11 cellular contexts compared by ENCODE assay signal in the genomic region with DNA sequence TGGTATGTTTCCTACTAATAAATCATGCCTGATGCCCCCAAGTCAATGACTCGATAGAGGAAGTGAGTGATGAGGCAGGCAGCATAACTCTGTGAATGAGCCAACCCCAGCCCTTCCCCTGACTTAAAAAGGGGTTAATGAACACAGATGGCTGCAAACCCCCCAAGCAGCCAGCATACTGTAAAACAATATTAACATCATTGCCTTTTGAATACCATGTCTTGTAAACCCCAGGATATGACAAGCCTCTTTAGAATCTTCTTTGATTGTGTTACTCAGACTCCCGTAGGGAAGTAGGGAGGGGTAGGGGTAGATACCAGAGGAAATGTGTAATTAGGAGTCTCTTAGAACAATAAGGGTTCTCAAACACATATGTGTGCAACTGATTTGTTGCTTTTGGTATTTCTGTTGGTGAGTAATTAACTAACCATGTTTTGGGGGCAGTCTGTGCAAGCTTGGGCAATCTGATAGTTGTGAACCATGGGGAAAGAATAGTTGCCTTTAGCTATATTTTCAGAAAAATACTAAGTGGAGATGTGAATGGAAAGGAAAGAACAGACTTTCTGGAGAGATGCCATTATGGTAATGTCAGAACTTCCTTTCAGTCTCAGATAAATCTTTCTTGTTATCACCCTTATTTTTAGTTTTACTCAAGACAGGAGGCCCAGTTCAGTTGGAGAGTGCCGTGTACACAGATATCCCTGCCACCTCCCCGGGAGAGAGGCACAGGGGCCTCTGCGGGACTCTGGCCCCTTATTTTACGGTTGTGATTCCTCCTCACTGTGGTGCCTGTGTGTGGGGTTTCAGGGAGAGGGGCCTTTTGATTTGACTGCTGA.
DNase-seq lines count a peak whose midpoint lies in the region; ATAC-seq and TF ChIP-seq lines count a peak whose summit lies in the region.
"Had no signal": no experiment of that assay in that cellular context is flagged by ENCODE, and none has a peak within 500 bp of the region (broad histone marks: within the 10 kb centered on the region; RNA-seq: fewer than 3 reads in every experiment).

No MANE protein-coding gene starts in this region.

- peak overlapping the region; percentile 67 for H4K8ac ChIP-seq in mesendoderm (ENCODE audit: low read depth, low read length)

- no peak overlapping the region for H3K4me3 Mint-ChIP-seq in Calu3 (ENCODE audit: low read depth, unreplicated experiment)

- CTCF ChIA-PET in Calu3 (lab: Charles Lee): interaction anchor here (0.8 kb wide), 1 partner anchor 10 kb away, joined by 3 read pairs; no protein-coding TSS in a partner anchor

- H3K27me3 Mint-ChIP-seq in Calu3 (ENCODE audit: unreplicated experiment): no peaks in the 10 kb centered on the region

- DNase-seq in NOMO-1 treated with DMSO at 0.1 percent for 48 hours (lab: John Stamatoyannopoulos, UW; ENCODE audit: unreplicated experiment): peak; percentile 71
- peak; percentile 54 for DNase-seq in epidermal melanocyte (ENCODE audit: insufficient read length, low spot score)
- peak; percentile 80 for DNase-seq in mesendoderm
- DNase-seq in posterior vena cava (ENCODE audit: low spot score): no peak
- DNase-seq in Calu3: no peak
- DNase-seq in DMS79 treated with DMSO at 0.1 percent for 48 hours (lab: John Stamatoyannopoulos, UW): no peak
- DNase-seq: NCI-H1048, nucleus accumbens, T-helper 1 cell had no signal

- H3K4me1 Mint-ChIP-seq in Calu3 (ENCODE audit: low read depth, unreplicated experiment): no peaks in the 10 kb centered on the region

- H4K20me1 ChIP-seq in BLaER1 treated with 17β-estradiol and CSF1 and Interleukin-3, amounts not matched to agents 10 nM and 100 nM: no peaks in the 10 kb centered on the region

- H3K4me3 ChIP-seq in BLaER1 treated with 17β-estradiol and CSF1 and Interleukin-3, amounts not matched to agents 10 nM and 100 nM: no peak overlapping the region
- no peak overlapping the region for H3K4me3 ChIP-seq in mesendoderm (ENCODE audit: low read length)

- no CpG with 5 or more reads among the region's 6 CpGs for WGBS in mesendoderm (ENCODE audit: extremely low coverage, insufficient coverage, low lambda C conversion rate)

- peak overlapping the region; percentile 89 for H2BK15ac ChIP-seq in mesendoderm (replicated peaks; ENCODE audit: low read depth)

- peak overlapping the region; percentile 85 for H3K18ac ChIP-seq in mesendoderm (ENCODE audit: low read length)

- intact Hi-C loops in posterior vena cava (cut with DNase I): no loop called here
- intact Hi-C loops in Calu3 (cut with micrococcal nuclease; ENCODE audit: unreplicated experiment): no loop called here

- H4K5ac ChIP-seq in mesendoderm (ENCODE audit: low read length): no peak overlapping the region

- no peak overlapping the region for H3K27ac Mint-ChIP-seq in Calu3 (ENCODE audit: unreplicated experiment)

- peak overlapping the region in 8 of 11 experiments; percentile 16 to 51 (median 36); a peak in 13 of 22 replicates for H3K4me2 ChIP-seq in BLaER1 treated with 17β-estradiol and CSF1 and Interleukin-3, amounts not matched to agents 10 nM and 100 nM
- no peak overlapping the region for H3K4me2 ChIP-seq in mesendoderm (ENCODE audit: low read length)

- H2BK120ac ChIP-seq in mesendoderm (ENCODE audit: low read depth, low read length): peak overlapping the region; percentile 89

- H3K27ac ChIP-seq in BLaER1 treated with 17β-estradiol and CSF1 and Interleukin-3, amounts not matched to agents 10 nM and 100 nM: peak overlapping the region in 7 of 11 experiments; percentile 2 to 52 (median 25); a peak in 9 of 22 replicates
- H3K27ac ChIP-seq in mesendoderm (ENCODE audit: low read depth, low read length): peak overlapping the region; percentile 47

- H3K4me1 ChIP-seq in BLaER1 treated with 17β-estradiol and CSF1 and Interleukin-3, amounts not matched to agents 10 nM and 100 nM: peaks cover 0 to 28% (median 11%) of the 10 kb centered on the region in 10 experiments; a peak in 11 of 20 replicates
- H3K4me1 ChIP-seq in mesendoderm (ENCODE audit: control insufficient read depth, low read depth, low read length): no peaks in the 10 kb centered on the region

- TF ChIP-seq CTCF in Calu3 (IDR thresholded peaks at IDR 0.05; ENCODE audit: unreplicated experiment): no peak

- ATAC-seq in GM21528 (IDR thresholded peaks at IDR 0.05; ENCODE audit: low FRiP score, unreplicated experiment): no peak

- H3K9ac ChIP-seq in BLaER1 treated with 17β-estradiol and CSF1 and Interleukin-3, amounts not matched to agents 10 nM and 100 nM: no peak overlapping the region
- no peak overlapping the region for H3K9ac ChIP-seq in mesendoderm (ENCODE audit: low read length)

- no peak overlapping the region for H3K4ac ChIP-seq in mesendoderm (ENCODE audit: low read depth, low read length)

- H3K9me3 Mint-ChIP-seq in Calu3 (ENCODE audit: low read depth, unreplicated experiment): no peaks in the 10 kb centered on the region

- H3K9me3 ChIP-seq in BLaER1 treated with 17β-estradiol and CSF1 and Interleukin-3, amounts not matched to agents 10 nM and 100 nM (replicated peaks in 1 of 11): peaks cover 14 to 36% (median 28%) of the 10 kb centered on the region in 11 experiments; a peak in 20 of 22 replicates

- no peak overlapping the region for H2BK5ac ChIP-seq in mesendoderm (ENCODE audit: low read length)

- H3K23ac ChIP-seq in mesendoderm (ENCODE audit: low read length): no peak overlapping the region

- H3K36me3 Mint-ChIP-seq in Calu3 (ENCODE audit: insufficient read depth, unreplicated experiment): no peaks in the 10 kb centered on the region

- no peaks in the 10 kb centered on the region for H3K36me3 ChIP-seq in BLaER1 treated with 17β-estradiol and CSF1 and Interleukin-3, amounts not matched to agents 10 nM and 100 nM
- no peaks in the 10 kb centered on the region for H3K36me3 ChIP-seq in mesendoderm (ENCODE audit: control insufficient read depth, insufficient read depth, low read length)

- no peaks in the 10 kb centered on the region for H3K79me2 ChIP-seq in mesendoderm (ENCODE audit: control insufficient read depth, insufficient read depth, low read length)

- H3K56ac ChIP-seq in mesendoderm (ENCODE audit: low read length): no peak overlapping the region

- H3K27me3 ChIP-seq in BLaER1 treated with 17β-estradiol and CSF1 and Interleukin-3, amounts not matched to agents 10 nM and 100 nM: no peaks in the 10 kb centered on the region
- H3K27me3 ChIP-seq in mesendoderm (ENCODE audit: insufficient read depth, low read length, poor library complexity): no peaks in the 10 kb centered on the region

- no peak overlapping the region for H2AK5ac ChIP-seq in mesendoderm (ENCODE audit: low read length)

- H3K79me1 ChIP-seq in mesendoderm (ENCODE audit: low read length): no peaks in the 10 kb centered on the region

- BruUV-seq in Calu3 (replicated peaks; lab: Mats Ljungman, UMichigan): no TSS peak

Comparison
In these comparisons a context has a peak if more than half of its experiments do, and no peak if none do; other contexts are left out.
1. DNase-seq: peak in NOMO-1 treated with DMSO at 0.1 percent for 48 hours (single experiment), epidermal melanocyte (single experiment) and mesendoderm (single experiment); none in posterior vena cava (single experiment), Calu3 (single experiment) and DMS79 treated with DMSO at 0.1 percent for 48 hours (single experiment).